14 cellular contexts compared by ENCODE assay signal in the genomic region with DNA sequence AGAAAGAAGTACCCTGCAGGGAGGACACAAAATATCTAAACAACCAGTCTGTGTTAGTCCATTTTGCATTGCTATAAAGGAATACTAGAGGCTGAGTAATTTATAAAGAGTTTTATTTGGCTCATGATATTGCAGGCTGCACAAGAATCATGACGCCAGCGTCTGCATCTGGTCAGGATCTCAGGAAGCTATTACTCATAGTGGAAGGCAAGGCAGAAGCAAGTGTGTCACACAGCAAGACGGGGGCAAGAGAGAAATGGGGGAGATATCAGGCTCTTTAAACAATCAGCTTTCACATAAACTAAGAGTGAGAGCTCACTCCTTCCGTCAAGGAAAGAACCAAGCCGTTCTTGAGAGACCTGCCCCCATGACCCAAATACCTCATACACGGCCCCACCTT.
DNase-seq lines count a peak whose midpoint lies in the region; ATAC-seq, FAIRE-seq and TF ChIP-seq lines count a peak whose summit lies in the region.
"Had no signal": no experiment of that assay in that cellular context is flagged by ENCODE, and none has a peak within 500 bp of the region (broad histone marks: within the 10 kb centered on the region; RNA-seq: fewer than 3 reads in every experiment).

No MANE protein-coding gene starts in this region.

- no peak overlapping the region for H3K4me3 Mint-ChIP-seq in CD4-positive, alpha-beta T cell
- H3K4me3 Mint-ChIP-seq: activated CD4-positive, alpha-beta T cell treated with anti-CD3 and anti-CD28 coated beads for 36 hours; activated naive CD4-positive, alpha-beta T cell treated with anti-CD3 and anti-CD28 coated beads, Interleukin-2, amount 50 U/mL, for 24 hours; CD4-positive, alpha-beta memory T cell had no signal

- no peaks in the 10 kb centered on the region for H3K4me1 Mint-ChIP-seq in CD4-positive, alpha-beta T cell (ENCODE audit: low read depth)
- H3K4me1 Mint-ChIP-seq: activated CD4-positive, alpha-beta T cell treated with anti-CD3 and anti-CD28 coated beads for 36 hours; activated naive CD4-positive, alpha-beta T cell treated with anti-CD3 and anti-CD28 coated beads, Interleukin-2, amount 50 U/mL, for 24 hours; CD4-positive, alpha-beta memory T cell had no signal

- H3K27me3 Mint-ChIP-seq in CD4-positive, alpha-beta T cell: no peaks in the 10 kb centered on the region
- H3K27me3 Mint-ChIP-seq: activated CD4-positive, alpha-beta T cell treated with anti-CD3 and anti-CD28 coated beads for 36 hours; activated naive CD4-positive, alpha-beta T cell treated with anti-CD3 and anti-CD28 coated beads, Interleukin-2, amount 50 U/mL, for 24 hours; CD4-positive, alpha-beta memory T cell had no signal

- TF ChIP-seq CTCF in endothelial cell of umbilical vein (IDR thresholded peaks at IDR 0.05; ENCODE audit: extremely low read depth in 1 of 2, insufficient read depth in 1 of 2, low read depth in 1 of 2, low read length in 2 of 2): no peak
- no peak for TF ChIP-seq CTCF in CD4-positive, alpha-beta T cell (IDR thresholded peaks at IDR 0.05)

- H3K27ac Mint-ChIP-seq in CD4-positive, alpha-beta T cell: no peak overlapping the region
- H3K27ac Mint-ChIP-seq: activated CD4-positive, alpha-beta T cell treated with anti-CD3 and anti-CD28 coated beads for 36 hours; activated naive CD4-positive, alpha-beta T cell treated with anti-CD3 and anti-CD28 coated beads, Interleukin-2, amount 50 U/mL, for 24 hours; CD4-positive, alpha-beta memory T cell had no signal

- no peaks in the 10 kb centered on the region for H3K27me3 ChIP-seq in endothelial cell of umbilical vein (ENCODE audit: control insufficient read depth in 2 of 2, insufficient read depth in 2 of 2, low read length in 2 of 2)
- no peaks in the 10 kb centered on the region for H3K27me3 ChIP-seq in CD4-positive, alpha-beta T cell (ENCODE audit: control insufficient read depth, insufficient read depth, low read length)

- no peaks in the 10 kb centered on the region for H3K9me3 ChIP-seq in endothelial cell of umbilical vein (replicated peaks; ENCODE audit: control insufficient read depth, insufficient read depth, low read length)
- H3K9me3 ChIP-seq in CD4-positive, alpha-beta T cell (ENCODE audit: control insufficient read depth, low read length): no peaks in the 10 kb centered on the region

- peak overlapping the region; percentile 80 for H3K27ac ChIP-seq in endothelial cell of umbilical vein (ENCODE audit: insufficient read depth, low read depth, low read length)
- H3K27ac ChIP-seq in CD4-positive, alpha-beta T cell (ENCODE audit: low read depth, low read length): no peak overlapping the region

- dilution Hi-C loops in endothelial cell of umbilical vein (cut with MboI; ENCODE audit: extremely low pct_ligation_motif_present, low sequenced_read_pairs): no loop called here

- CTCF ChIA-PET in endothelial cell of umbilical vein (lab: Charles Lee): interaction anchor here (1.0 to 1.5 kb wide), 5 partner anchors 17 to 219 kb away, joined by 3 to 11 read pairs (median 3); no protein-coding TSS in a partner anchor
- CTCF ChIA-PET in CD4-positive, alpha-beta T cell (lab: Charles Lee): no interaction called here

- no peaks in the 10 kb centered on the region for H4K20me1 ChIP-seq in endothelial cell of umbilical vein (replicated peaks; ENCODE audit: control insufficient read depth, extremely low read depth, insufficient read depth, low read length)

- peak overlapping the region; percentile 29 for H3K4me2 ChIP-seq in endothelial cell of umbilical vein (ENCODE audit: insufficient read depth, low read length)

- H2AFZ ChIP-seq in endothelial cell of umbilical vein (ENCODE audit: low read depth, low read length): peak overlapping the region; percentile 70

- peaks cover 5% of the 10 kb centered on the region for H3K9me3 Mint-ChIP-seq in CD4-positive, alpha-beta T cell

- H3K4me1 ChIP-seq in endothelial cell of umbilical vein (ENCODE audit: control insufficient read depth, extremely low read depth, insufficient read depth, low read length): peaks cover 17% of the 10 kb centered on the region

- peak overlapping the region; percentile 14 for H3K9ac ChIP-seq in endothelial cell of umbilical vein (replicated peaks; ENCODE audit: extremely low read depth, insufficient read depth, low read length)

- no peak for ATAC-seq in HG03460 (IDR thresholded peaks at IDR 0.05; ENCODE audit: unreplicated experiment)
- ATAC-seq in CD4-positive, alpha-beta T cell (ENCODE audit: poor library complexity): no peak
- ATAC-seq: activated CD4-positive, alpha-beta T cell treated with anti-CD3 and anti-CD28 coated beads for 36 hours; left lobe of liver had no signal

- H3K9me1 ChIP-seq in endothelial cell of umbilical vein (replicated peaks; ENCODE audit: control insufficient read depth, extremely low read depth, insufficient read depth, low read length): no peaks in the 10 kb centered on the region

- H3K36me3 ChIP-seq in endothelial cell of umbilical vein (ENCODE audit: control insufficient read depth in 2 of 2, extremely low read depth in 1 of 2, insufficient read depth in 2 of 2, low read length in 2 of 2): no peaks in the 10 kb centered on the region

- no peak for TF ChIP-seq POLR2A in endothelial cell of umbilical vein (IDR thresholded peaks at IDR 0.05; ENCODE audit: low read depth, low read length)

- intact Hi-C loops in endothelial cell of umbilical vein (cut with micrococcal nuclease): loop anchor here (1.0 to 5.0 kb wide), 3 partner anchors 12 to 687 kb away; no protein-coding TSS in a partner anchor
- intact Hi-C loops in CD4-positive, alpha-beta T cell (cut with DNase I, micrococcal nuclease): no loop called here

- DNase-seq in GM04503 (ENCODE audit: low read depth) (peak; percentile 45), NCI-H226 (peak; percentile 20), endothelial cell of umbilical vein (ENCODE audit: low read depth, low spot score) (peak; percentile 92), skeletal muscle cell (ENCODE audit: low read depth) (peak; percentile 57)
- DNase-seq in activated naive CD4-positive, alpha-beta T cell treated with anti-CD3 and anti-CD28 coated beads, Interleukin-2, amount 50 U/mL, for 16 hours: no peak
- DNase-seq in CD4-positive, alpha-beta T cell: no peak
- DNase-seq: activated CD4-positive, alpha-beta T cell treated with anti-CD3 and anti-CD28 coated beads for 36 hours; GDM1; NCI-H2081 treated with DMSO at 0.1 percent for 48 hours; NCI-H526 treated with DMSO at 0.1 percent for 48 hours had no signal

- BruUV-seq in endothelial cell of umbilical vein (replicated peaks; lab: Mats Ljungman, UMichigan): no TSS peak

- no peaks in the 10 kb centered on the region for H3K79me2 ChIP-seq in endothelial cell of umbilical vein (ENCODE audit: control insufficient read depth, insufficient read depth, low read length)

- no peaks in the 10 kb centered on the region for H3K36me3 Mint-ChIP-seq in CD4-positive, alpha-beta T cell (ENCODE audit: low read depth)
- H3K36me3 Mint-ChIP-seq: CD4-positive, alpha-beta memory T cell had no signal

- FAIRE-seq in endothelial cell of umbilical vein (lab: Jason Lieb, UNC): peak; percentile 87

- H3K4me3 ChIP-seq in endothelial cell of umbilical vein (replicated peaks in 1 of 3; ENCODE audit: insufficient read depth in 1 of 3, low read depth in 1 of 3, low read length in 3 of 3) (no peak overlapping the region), skeletal muscle cell (ENCODE audit: low read depth, low read length) (no peak overlapping the region)

- POLR2A ChIA-PET in endothelial cell of umbilical vein (lab: Charles Lee): no interaction called here
- POLR2A ChIA-PET in CD4-positive, alpha-beta T cell (lab: Charles Lee): no interaction called here

TF ChIP-seq in endothelial cell of umbilical vein, 7 proteins besides CTCF, POLR2A, EP300 and RAD21:
- peak; percentile 85 for TF ChIP-seq FOS (IDR thresholded peaks at IDR 0.05; ENCODE audit: borderline replicate concordance, insufficient read depth, low read length)
- no peak for TF ChIP-seq MYC (IDR thresholded peaks at IDR 0.05; ENCODE audit: low read depth, low read length)
- no peak for TF ChIP-seq EZH2 (IDR thresholded peaks at IDR 0.05; ENCODE audit: borderline replicate concordance, low read depth, low read length, severe bottlenecking)
- TF ChIP-seq POLR2AphosphoS5 (IDR thresholded peaks at IDR 0.05; ENCODE audit: insufficient read depth, low read depth, low read length): peak; percentile 78
- TF ChIP-seq JUN (IDR thresholded peaks at IDR 0.05; ENCODE audit: borderline replicate concordance, insufficient read depth, insufficient read length, low read depth): peak; percentile 63
- peak; percentile 78 for TF ChIP-seq GATA2 (IDR thresholded peaks at IDR 0.05; ENCODE audit: insufficient read depth, insufficient read length, low read depth, low read length)
- TF ChIP-seq, protein P1, sequence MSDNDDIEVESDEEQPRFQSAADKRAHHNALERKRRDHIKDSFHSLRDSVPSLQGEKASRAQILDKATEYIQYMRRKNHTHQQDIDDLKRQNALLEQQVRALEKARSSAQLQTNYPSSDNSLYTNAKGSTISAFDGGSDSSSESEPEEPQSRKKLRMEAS (IDR thresholded peaks at IDR 0.05; ENCODE audit: insufficient read depth, insufficient read length): no peak
TF ChIP-seq in endothelial cell of umbilical vein: peak in this region for 4.

Comparison
In these comparisons a context has a peak if more than half of its experiments do, and no peak if none do; other contexts are left out.
1. DNase-seq: peak in GM04503 (single experiment), NCI-H226 (single experiment), endothelial cell of umbilical vein (single experiment) and skeletal muscle cell (single experiment); none in activated naive CD4-positive, alpha-beta T cell treated with anti-CD3 and anti-CD28 coated beads, Interleukin-2, amount 50 U/mL, for 16 hours (single experiment) and CD4-positive, alpha-beta T cell (0 of 10).